ENCODE assay signal across 9 cellular contexts in the genomic region with DNA sequence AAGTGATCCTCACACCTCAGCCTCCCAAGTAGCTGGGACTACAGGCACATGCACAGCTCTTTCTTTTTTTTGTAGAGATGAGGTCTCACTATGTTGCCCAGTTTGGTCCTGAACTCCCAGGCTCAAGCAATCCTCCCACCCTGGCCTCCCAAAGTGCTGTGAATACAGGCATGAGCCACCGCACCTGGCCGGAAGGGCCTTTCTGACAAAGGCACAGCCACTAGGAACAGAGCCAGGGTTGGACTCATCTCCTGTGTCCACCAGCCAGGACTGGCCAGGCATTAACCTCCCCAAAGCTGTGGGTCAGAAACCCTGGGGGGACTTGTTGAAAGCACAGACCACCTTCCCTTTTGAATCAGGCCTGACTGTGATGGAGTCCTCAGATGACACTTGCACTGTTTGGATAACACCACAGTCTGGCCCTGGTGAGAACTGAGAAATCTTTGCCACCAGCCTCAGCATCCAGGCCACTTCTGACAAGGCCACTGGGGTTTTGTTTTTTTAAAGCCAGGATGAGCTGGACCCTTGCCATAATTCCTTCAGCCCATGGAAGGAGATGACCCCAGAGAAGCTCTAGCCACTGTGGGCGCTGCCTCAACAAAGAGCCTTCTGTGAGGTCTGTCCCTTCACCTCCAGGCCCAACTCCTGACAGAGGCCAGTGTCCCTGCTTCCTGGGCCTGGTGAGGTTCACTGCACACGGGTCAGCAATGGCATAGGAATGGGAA. TPM values are rescaled to one million over a fixed set of nuclear protein-coding genes. Genes with fewer than 3 reads are reported as not detected.
DNase-seq lines count a peak whose midpoint lies in the region; ATAC-seq, FAIRE-seq and TF ChIP-seq lines count a peak whose summit lies in the region.
"Had no signal": no experiment of that assay in that cellular context is flagged by ENCODE, and none has a peak within 500 bp of the region (broad histone marks: within the 10 kb centered on the region; RNA-seq: fewer than 3 reads in every experiment).

No MANE protein-coding gene starts in this region.

- no peak for ATAC-seq in GM18858 (IDR thresholded peaks at IDR 0.05; ENCODE audit: unreplicated experiment)

- intact Hi-C loops in activated CD4-positive, alpha-beta T cell treated with anti-CD3 and anti-CD28 coated beads, Interleukin-2, amount 10 ng/mL, durations not matched to agents 24 days and 14 days (cut with micrococcal nuclease): no loop called here
- intact Hi-C loops in esophagus squamous epithelium (cut with DNase I): no loop called here

- CTCF ChIA-PET in RWPE1 (lab: Yijun Ruan, JAX): interaction anchor here (0.6 to 0.7 kb wide), 3 partner anchors 47 to 1081 kb away, joined by 3 to 4 read pairs (median 3); no protein-coding TSS in a partner anchor

- TF ChIP-seq POLR2A in esophagus squamous epithelium (IDR thresholded peaks at IDR 0.05) (no peak), GM12891 (IDR thresholded peaks at IDR 0.05; ENCODE audit: low read depth, low read length) (no peak)

- H3K36me3 ChIP-seq in esophagus squamous epithelium: peaks cover 0 to 25% (median 0%) of the 10 kb centered on the region in 3 donors

- peaks cover 32% of the 10 kb centered on the region for H3K36me3 Mint-ChIP-seq in activated CD4-positive, alpha-beta T cell treated with anti-CD3 and anti-CD28 coated beads, Interleukin-2, amount 10 ng/mL, durations not matched to agents 24 days and 14 days (ENCODE audit: low read depth)

- TF ChIP-seq CTCF in RWPE1 (conservative IDR thresholded peaks at IDR 0.05; ENCODE audit: low read depth): no peak
- TF ChIP-seq CTCF in esophagus squamous epithelium (IDR thresholded peaks at IDR 0.05): no peak

- WGBS in esophagus squamous epithelium, 2 donors: 60% methylated on average over 1 of the region's 4 CpGs; no CpG with 5 or more reads in 1 of the 2 donors

- POLR2A ChIA-PET in RWPE1 (lab: Yijun Ruan, JAX; ENCODE audit: low non-redundant PET): interaction anchor here (0.7 kb wide), 1 partner anchor 95 kb away, joined by 3 read pairs; no protein-coding TSS in a partner anchor

- H3K27me3 Mint-ChIP-seq in activated CD4-positive, alpha-beta T cell treated with anti-CD3 and anti-CD28 coated beads, Interleukin-2, amount 10 ng/mL, durations not matched to agents 24 days and 14 days: no peaks in the 10 kb centered on the region

- H3K27ac Mint-ChIP-seq in activated CD4-positive, alpha-beta T cell treated with anti-CD3 and anti-CD28 coated beads, Interleukin-2, amount 10 ng/mL, durations not matched to agents 24 days and 14 days: peak overlapping the region; percentile 45

- peaks cover 47 to 87% (median 47%) of the 10 kb centered on the region in 3 donors for H3K4me1 ChIP-seq in esophagus squamous epithelium

- H3K4me3 Mint-ChIP-seq in activated CD4-positive, alpha-beta T cell treated with anti-CD3 and anti-CD28 coated beads, Interleukin-2, amount 10 ng/mL, durations not matched to agents 24 days and 14 days: peak overlapping the region; percentile 98

- no peaks in the 10 kb centered on the region for H3K27me3 ChIP-seq in esophagus squamous epithelium

- DNase-seq in activated CD4-positive, alpha-beta T cell treated with anti-CD3 and anti-CD28 coated beads, Interleukin-2, amount 10 ng/mL, durations not matched to agents 24 days and 14 days: no peak
- no peak for DNase-seq in activated CD4-positive, alpha-beta T cell treated with anti-CD3 and anti-CD28 coated beads for 1 hour
- DNase-seq in RWPE1 (ENCODE audit: low spot score) (no peak), esophagus squamous epithelium (lab: John Stamatoyannopoulos, UW) (no peak), skeletal muscle cell (ENCODE audit: low read depth) (no peak), frontal cortex (ENCODE audit: low spot score in 2 of 2) (no peak), GM12891 (ENCODE audit: insufficient read length, low spot score) (no peak)
- DNase-seq: NCI-H1092 treated with DMSO at 0.1 percent for 48 hours had no signal

- peaks cover 46% of the 10 kb centered on the region for H3K4me1 Mint-ChIP-seq in activated CD4-positive, alpha-beta T cell treated with anti-CD3 and anti-CD28 coated beads, Interleukin-2, amount 10 ng/mL, durations not matched to agents 24 days and 14 days

- no peaks in the 10 kb centered on the region for H3K9me3 Mint-ChIP-seq in activated CD4-positive, alpha-beta T cell treated with anti-CD3 and anti-CD28 coated beads, Interleukin-2, amount 10 ng/mL, durations not matched to agents 24 days and 14 days

- no peaks in the 10 kb centered on the region for H3K9me3 ChIP-seq in esophagus squamous epithelium

- peak overlapping the region; percentile 67 for H3K27ac ChIP-seq in RWPE1
- H3K27ac ChIP-seq in esophagus squamous epithelium: peak overlapping the region; percentile 15 to 92 (median 69)

- no peak for FAIRE-seq in frontal cortex (lab: Jason Lieb, UNC)
- no peak for FAIRE-seq in GM12891 (lab: Jason Lieb, UNC)

- H3K4me3 ChIP-seq in esophagus squamous epithelium: no peak overlapping the region
- peak overlapping the region; percentile 5 for H3K4me3 ChIP-seq in skeletal muscle cell (ENCODE audit: low read depth, low read length)

TF ChIP-seq in GM12891, 5 proteins besides CTCF, POLR2A, EP300 and RAD21:
- TF ChIP-seq PAX5 (IDR thresholded peaks at IDR 0.05; ENCODE audit: insufficient read depth, low read length, severe bottlenecking): no peak
- TF ChIP-seq TAF1 (IDR thresholded peaks at IDR 0.05; ENCODE audit: low read depth, low read length): no peak
- TF ChIP-seq POU2F2 (IDR thresholded peaks at IDR 0.05; ENCODE audit: low read depth, low read length): no peak
- no peak for TF ChIP-seq POLR2AphosphoS5 (IDR thresholded peaks at IDR 0.05; ENCODE audit: low read depth, low read length)
- no peak for TF ChIP-seq SPI1 (IDR thresholded peaks at IDR 0.05; ENCODE audit: low read depth, low read length)
TF ChIP-seq in GM12891: peak in this region for 0.

RNA-seq across cellular contexts. Expression of gene TKT, which starts 4.8 kb away (rescaled TPM):
- total RNA-seq in activated CD4-positive, alpha-beta T cell treated with anti-CD3 and anti-CD28 coated beads, Interleukin-2, amount 10 ng/mL, durations not matched to agents 24 days and 14 days: 377 and 379 TPM in 2 replicates
- total RNA-seq in esophagus squamous epithelium (100 to 1,000 TPM; 497 to 698 (median 627) TPM), frontal cortex (122 TPM)
- 189 TPM for polyA plus RNA-seq in GM12891 (2012; ENCODE audit: low read depth, missing spikeins)
